16 cellular contexts compared by ENCODE assay signal in genomic region chr12:100797786-100798580, GRCh38. TPM values are rescaled to one million over a fixed set of nuclear protein-coding genes. Genes with fewer than 3 reads are reported as not detected.
"Had no signal": no experiment of that assay in that cellular context is flagged by ENCODE, and none has a peak within 500 bp of the region (broad histone marks: within the 10 kb centered on the region; RNA-seq: fewer than 3 reads in every experiment).

No MANE protein-coding gene starts in this region.

- ATAC-seq: gastroesophageal sphincter; left lung; sciatic nerve; stimulated activated naive CD8-positive, alpha-beta T cell treated with anti-CD3 and anti-CD28 coated beads, Interleukin-15, amount 100 ng/mL, for 72 hours; T-helper 17 cell had no signal

- H3K27ac ChIP-seq: breast epithelium, gastroesophageal sphincter, left lung, ovary, spleen had no signal

- H3K27me3 ChIP-seq: breast epithelium, ovary had no signal

- DNase-seq: activated CD4-positive, alpha-beta memory T cell treated with anti-CD3 and anti-CD28 coated beads, Interleukin-2, amount 10 ng/mL, durations not matched to agents 7 days and 5 days; activated CD4-positive, alpha-beta T cell treated with anti-CD3 and anti-CD28 coated beads for 4 hours; activated gamma-delta T cell; activated naive CD8-positive, alpha-beta T cell treated with anti-CD3 and anti-CD28 coated beads for 36 hours; activated T-cell treated with anti-CD3 and anti-CD28 coated beads, Interleukin-2, amount 50 U/mL, for 48 hours; endodermal cell; erythroblast; left lung; ovary; spleen; stimulated activated CD4-positive, alpha-beta T cell treated with anti-CD3 and anti-CD28 coated beads, Interleukin-1b, Interleukin-23, amount 100 ng/mL, for 48 hours; stimulated activated naive CD8-positive, alpha-beta T cell treated with anti-CD3 and anti-CD28 coated beads, Interleukin-15, amount 100 ng/mL, for 72 hours; T-helper 17 cell had no signal

- H3K4me3 ChIP-seq: breast epithelium, gastroesophageal sphincter, left lung, ovary, spleen had no signal

RNA-seq across cellular contexts. Expression of gene ANO4, which starts 3.4 kb away (rescaled TPM):
- total RNA-seq: activated CD4-positive, alpha-beta memory T cell treated with anti-CD3 and anti-CD28 coated beads, Interleukin-2, amount 10 ng/mL, durations not matched to agents 7 days and 5 days; activated naive CD8-positive, alpha-beta T cell treated with anti-CD3 and anti-CD28 coated beads for 36 hours; T-helper 17 cell had no signal
